ENCODE assay signal across 8 cellular contexts in genomic region chr1:8702121-8702520, GRCh38.
DNase-seq lines count a peak whose midpoint lies in the region; ATAC-seq and TF ChIP-seq lines count a peak whose summit lies in the region.

No MANE protein-coding gene starts in this region.

- TF ChIP-seq CTCF in HL-60 (IDR thresholded peaks at IDR 0.05; ENCODE audit: insufficient read depth, low read length): no peak
- TF ChIP-seq CTCF in SK-N-SH (IDR thresholded peaks at IDR 0.05): no peak

- H3K27me3 ChIP-seq in HL-60 (ENCODE audit: insufficient read depth, poor library complexity, severe bottlenecking) (no peaks in the 10 kb centered on the region), SK-N-SH (ENCODE audit: insufficient read depth) (no peaks in the 10 kb centered on the region), neuron (ENCODE audit: insufficient read depth, low read length) (no peaks in the 10 kb centered on the region)

- no peaks in the 10 kb centered on the region for H3K9me3 ChIP-seq in SK-N-SH
- H3K9me3 ChIP-seq in neuron (ENCODE audit: low read length): no peaks in the 10 kb centered on the region

- CTCF ChIA-PET in SK-N-SH (lab: Yijun Ruan, JAX): interaction anchor here (1.1 to 6.5 kb wide), 7 partner anchors 17 to 299 kb away, joined by 3 to 39 read pairs (median 6); no protein-coding TSS in a partner anchor

- H3K27ac ChIP-seq in HL-60 (replicated peaks): peak overlapping the region; percentile 62
- peak overlapping the region; percentile 73 to 93 for H3K27ac ChIP-seq in SK-N-SH (ENCODE audit: low read depth in 2 of 2, low read length in 1 of 2)

- peaks cover 30% of the 10 kb centered on the region for H4K20me1 ChIP-seq in SK-N-SH (ENCODE audit: insufficient read depth)

- H3K9ac ChIP-seq in SK-N-SH: peak overlapping the region; percentile 72

- ATAC-seq in esophagus mucosa: peak; percentile 54
- ATAC-seq in HG02840 (IDR thresholded peaks at IDR 0.05; ENCODE audit: low FRiP score, unreplicated experiment): no peak
- no peak for ATAC-seq in HG02973 (IDR thresholded peaks at IDR 0.05; ENCODE audit: unreplicated experiment)

- TF ChIP-seq EP300 in SK-N-SH (IDR thresholded peaks at IDR 0.05; ENCODE audit: borderline replicate concordance in 1 of 2, low read depth in 1 of 2, low read length in 1 of 2): 0 out of 4 replicates have a peak, but pooled peaks of 1 of the 2 experiments have one; percentile 6

- H3K9me2 ChIP-seq in SK-N-SH: no peaks in the 10 kb centered on the region

- peaks cover 46% of the 10 kb centered on the region for H3F3A ChIP-seq in SK-N-SH (replicated peaks; ENCODE audit: insufficient read depth)

- no peak for TF ChIP-seq RAD21 in SK-N-SH (IDR thresholded peaks at IDR 0.05; ENCODE audit: low read length)

- H3K36me3 ChIP-seq in SK-N-SH (replicated peaks in 1 of 2; ENCODE audit: control insufficient read depth in 1 of 2, insufficient read depth in 2 of 2, low read length in 1 of 2) (no peaks in the 10 kb centered on the region), neuron (ENCODE audit: insufficient read depth, low read length) (no peaks in the 10 kb centered on the region)

- H3K4me2 ChIP-seq in SK-N-SH: peak overlapping the region; percentile 68

- H2AFZ ChIP-seq in SK-N-SH (ENCODE audit: low read depth): no peak overlapping the region; the same call in 1 of the 2 replicates
- H2AFZ ChIP-seq in neuron (ENCODE audit: low read depth, low read length): no peak overlapping the region

- DNase-seq in COR-L47 (lab: John Stamatoyannopoulos, UW) (peak; percentile 28), HL-60 (ENCODE audit: low read depth in 1 of 2, low spot score in 1 of 2) (no peak), SK-N-SH (peak; percentile 33)
- DNase-seq in activated effector memory CD4-positive, alpha-beta T cell treated with anti-CD3 and anti-CD28 coated beads, Interleukin-2, amount 50 U/mL, for 16 hours: no peak

- peaks cover 25 to 38% of the 10 kb centered on the region in 2 experiments; a peak in 3 of 4 replicates for H3K4me1 ChIP-seq in SK-N-SH (ENCODE audit: control insufficient read depth in 1 of 2, insufficient read depth in 2 of 2, low read depth in 1 of 2, low read length in 1 of 2)
- H3K4me1 ChIP-seq in neuron (ENCODE audit: insufficient read depth, low read length): peaks cover 50% of the 10 kb centered on the region

- peak overlapping the region; percentile 63 for H3K4me3 ChIP-seq in HL-60 (replicated peaks; ENCODE audit: insufficient read depth, low read length)
- peak overlapping the region; percentile 51 to 64 for H3K4me3 ChIP-seq in SK-N-SH (ENCODE audit: low read depth in 2 of 2, low read length in 1 of 2)
- H3K4me3 ChIP-seq in neuron (ENCODE audit: low read length): peak overlapping the region; percentile 74

- peaks cover 57% of the 10 kb centered on the region for H3K79me2 ChIP-seq in SK-N-SH (ENCODE audit: insufficient read depth)

- 20% methylated on average over 9 of the region's 9 CpGs for WGBS in SK-N-SH (ENCODE audit: low lambda C conversion rate)

- POLR2A ChIA-PET in SK-N-SH (lab: Yijun Ruan, JAX): interaction anchor here (0.6 kb wide), 1 partner anchor 52 kb away, joined by 3 read pairs; no protein-coding TSS in a partner anchor

TF ChIP-seq in SK-N-SH, 30 proteins besides CTCF, POLR2A, EP300 and RAD21:
- TF ChIP-seq MAX (IDR thresholded peaks at IDR 0.05; ENCODE audit: low read depth) (peak; percentile 49), FOXM1 (IDR thresholded peaks at IDR 0.05; ENCODE audit: low read depth) (no peak), MXI1 (IDR thresholded peaks at IDR 0.05; ENCODE audit: low read depth, low read length) (peak; percentile 76; the same call in 1 of the 2 replicates), NRF1 (IDR thresholded peaks at IDR 0.05; ENCODE audit: low read depth, low read length) (no peak)
TF ChIP-seq in SK-N-SH: peak in this region for 2.

Comparison
In these comparisons a context has a peak if more than half of its experiments do, and no peak if none do; other contexts are left out.
1. DNase-seq: peak in COR-L47 (single experiment) and SK-N-SH (single experiment); none in HL-60 (0 of 2) and activated effector memory CD4-positive, alpha-beta T cell treated with anti-CD3 and anti-CD28 coated beads, Interleukin-2, amount 50 U/mL, for 16 hours (single experiment).
2. Peak in every context shown above with its lines, with median percentiles within 50 percentile points of each other: H3K4me3 ChIP-seq.